Comparison of ENCODE assay signal across 20 cellular contexts in the genomic region with DNA sequence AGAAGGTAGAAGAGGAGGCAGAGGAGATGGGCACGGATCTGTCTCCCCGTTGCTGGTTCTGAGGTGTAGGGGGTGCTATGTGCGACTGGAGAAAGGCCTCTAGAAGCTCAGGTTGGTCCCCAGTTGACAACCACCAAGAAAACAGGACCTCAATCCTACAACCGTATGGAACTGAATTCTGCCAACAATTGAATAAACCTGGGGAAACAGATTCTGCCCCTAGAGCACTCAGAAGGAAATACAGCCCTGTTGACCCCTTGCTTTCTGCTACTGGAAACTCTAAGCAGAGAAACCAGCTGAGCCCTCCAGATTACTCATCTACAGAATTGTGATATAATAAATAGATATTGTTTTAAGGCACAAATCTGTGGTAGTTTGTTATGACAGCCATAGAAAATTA.
DNase-seq lines count a peak whose midpoint lies in the region; ATAC-seq and TF ChIP-seq lines count a peak whose summit lies in the region.
"Had no signal": no experiment of that assay in that cellular context is flagged by ENCODE, and none has a peak within 500 bp of the region (broad histone marks: within the 10 kb centered on the region; RNA-seq: fewer than 3 reads in every experiment).

No MANE protein-coding gene starts in this region.

- no peak overlapping the region for H3K4ac ChIP-seq in mesendoderm (ENCODE audit: low read depth, low read length)

- H2BK120ac ChIP-seq in mesendoderm (ENCODE audit: low read depth, low read length) = no peak overlapping the region

- H4K8ac ChIP-seq in mesendoderm (ENCODE audit: low read depth, low read length) = peak overlapping the region; percentile 81

- no peak overlapping the region for H3K4me2 ChIP-seq in mesendoderm (ENCODE audit: low read length)
- H3K4me2 ChIP-seq: BLaER1 had no signal

- no peak overlapping the region for H3K18ac ChIP-seq in mesendoderm (ENCODE audit: low read length)

- WGBS in mesendoderm (ENCODE audit: extremely low coverage, insufficient coverage, low lambda C conversion rate) = no CpG with 5 or more reads among the region's 4 CpGs

- no peaks in the 10 kb centered on the region for H3K79me2 ChIP-seq in mesendoderm (ENCODE audit: control insufficient read depth, insufficient read depth, low read length)

- H2BK15ac ChIP-seq in mesendoderm (replicated peaks; ENCODE audit: low read depth) = no peak overlapping the region

- DNase-seq in EL (peak; percentile 27), HT1080 (ENCODE audit: low read depth) (peak; percentile 7), WERI-Rb-1 (no peak), mesendoderm (peak; percentile 56), substantia nigra (lab: John Stamatoyannopoulos, UW) (no peak), Kasumi-1 (lab: John Stamatoyannopoulos, UW) (no peak)
- DNase-seq: foreskin melanocyte; left cardiac atrium; NCI-H146; NCI-H69; stimulated activated CD4-positive, alpha-beta T cell treated with anti-CD3 and anti-CD28 coated beads, Interleukin-2, amount 100 ng/mL, for 48 hours; T1000; transverse colon had no signal

- 0 out of 2 replicates have a peak, but pooled peaks have one; percentile 16 for TF ChIP-seq CTCF in WERI-Rb-1 (IDR thresholded peaks at IDR 0.05; ENCODE audit: low read depth, low read length)

- no peak overlapping the region for H3K23ac ChIP-seq in mesendoderm (ENCODE audit: low read length)

- no peaks in the 10 kb centered on the region for H3K9me3 ChIP-seq in WERI-Rb-1 (ENCODE audit: severe bottlenecking)
- H3K9me3 ChIP-seq: BLaER1, breast epithelium, prostate gland, transverse colon had no signal

- peaks cover 24% of the 10 kb centered on the region for H3K27me3 ChIP-seq in WERI-Rb-1 (ENCODE audit: insufficient read depth, low read depth, severe bottlenecking)
- H3K27me3 ChIP-seq in mesendoderm (ENCODE audit: insufficient read depth, low read length, poor library complexity) = no peaks in the 10 kb centered on the region
- H3K27me3 ChIP-seq: BLaER1, breast epithelium, transverse colon had no signal

- H3K27ac ChIP-seq in WERI-Rb-1 (no peak overlapping the region), mesendoderm (ENCODE audit: low read depth, low read length) (no peak overlapping the region), substantia nigra (ENCODE audit: low read depth, low read length, poor library complexity, severe bottlenecking) (no peak overlapping the region)
- H3K27ac ChIP-seq: BLaER1, breast epithelium, prostate gland, SK-N-MC, transverse colon had no signal

- H2BK5ac ChIP-seq in mesendoderm (ENCODE audit: low read length) = no peak overlapping the region

- H3K4me3 ChIP-seq in WERI-Rb-1 (ENCODE audit: low read depth, low read length) = no peak overlapping the region
- H3K4me3 ChIP-seq in mesendoderm (ENCODE audit: low read length) = no peak overlapping the region
- H3K4me3 ChIP-seq: BLaER1, breast epithelium, prostate gland, SK-N-MC, transverse colon had no signal

- no peak for ATAC-seq in HG03521 (IDR thresholded peaks at IDR 0.05; ENCODE audit: unreplicated experiment)
- ATAC-seq: left cardiac atrium; natural killer cell treated with Interleukin-12 subunit alpha and Interleukin-12 subunit beta and Interleukin-15 and Interleukin-18, amount 100 ng/mL, for 72 hours; Panc1 had no signal

- no peaks in the 10 kb centered on the region for H3K4me1 ChIP-seq in mesendoderm (ENCODE audit: control insufficient read depth, low read depth, low read length)
- H3K4me1 ChIP-seq: breast epithelium, prostate gland, transverse colon had no signal

- no peaks in the 10 kb centered on the region for H3K36me3 ChIP-seq in WERI-Rb-1
- no peaks in the 10 kb centered on the region for H3K36me3 ChIP-seq in mesendoderm (ENCODE audit: control insufficient read depth, insufficient read depth, low read length)
- H3K36me3 ChIP-seq: BLaER1, breast epithelium, prostate gland, transverse colon had no signal

- H2AK5ac ChIP-seq in mesendoderm (ENCODE audit: low read length) = no peak overlapping the region

- H4K5ac ChIP-seq in mesendoderm (ENCODE audit: low read length) = no peak overlapping the region

- H3K56ac ChIP-seq in mesendoderm (ENCODE audit: low read length) = no peak overlapping the region

- no peak overlapping the region for H3K9ac ChIP-seq in mesendoderm (ENCODE audit: low read length)
- H3K9ac ChIP-seq: BLaER1 had no signal

- no peaks in the 10 kb centered on the region for H3K79me1 ChIP-seq in mesendoderm (ENCODE audit: low read length)

Comparison
In these comparisons a context has a peak if more than half of its experiments do, and no peak if none do; other contexts are left out.
1. DNase-seq: peak in EL (single experiment), HT1080 (single experiment) and mesendoderm (single experiment); none in WERI-Rb-1 (single experiment), substantia nigra (0 of 49) and Kasumi-1 (0 of 2).